ENCODE assay signal across 28 cellular contexts in the genomic region with DNA sequence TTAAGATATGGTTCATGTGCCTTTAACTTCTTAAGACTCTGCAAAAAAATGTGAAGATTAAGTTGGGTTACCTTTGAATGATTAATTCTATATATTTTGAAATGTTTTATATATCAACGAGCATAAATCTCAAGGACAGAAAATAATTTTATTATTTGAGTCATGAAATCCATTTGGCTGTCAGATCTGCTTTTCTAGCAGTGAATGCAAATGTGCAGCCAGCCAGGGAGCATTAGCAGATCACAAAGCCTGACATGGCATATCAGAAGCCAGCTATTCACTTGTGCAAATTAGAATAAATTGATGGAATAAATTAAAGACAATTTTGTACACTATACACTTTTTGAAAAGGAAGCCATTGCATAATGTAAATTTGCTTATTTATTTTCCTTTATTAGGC.
"Had no signal": no experiment of that assay in that cellular context is flagged by ENCODE, and none has a peak within 500 bp of the region (broad histone marks: within the 10 kb centered on the region; RNA-seq: fewer than 3 reads in every experiment).

No MANE protein-coding gene starts in this region.

- H3K36me3 ChIP-seq: stomach, suprapubic skin, thoracic aorta, thyroid gland, tibial artery, tibial nerve, transverse colon, upper lobe of left lung, upper lobe of right lung, uterus, vagina had no signal

- DNase-seq: stimulated activated CD4-positive, alpha-beta T cell treated with anti-CD3 and anti-CD28 coated beads, Interleukin-2, amount 100 ng/mL, for 48 hours; stimulated activated CD4-positive, alpha-beta T cell treated with anti-CD3 and anti-CD28 coated beads, Interleukin-4, amount 100 ng/mL, for 1 hour; stimulated activated CD4-positive, alpha-beta T cell treated with anti-CD3 and anti-CD28 coated beads, Interleukin-4, amount 100 ng/mL, for 24 hours; stimulated activated CD4-positive, alpha-beta T cell treated with anti-CD3 and anti-CD28 coated beads, Interleukin-4, amount 100 ng/mL, for 4 hours; stimulated activated CD8-positive, alpha-beta memory T cell treated with anti-CD3 and anti-CD28 coated beads, Interleukin-4, amount 100 ng/mL, for 48 hours; stimulated activated naive B cell treated with anti-CD40 and anti-IgM and Interleukin-4, amounts not matched to agents 10 μg/mL and 1 μg/mL and 100 μg/mL, for 72 hours; stimulated activated naive CD4-positive, alpha-beta T cell; stimulated activated naive CD4-positive, alpha-beta T cell treated with Interleukin-2 at 50 U/mL for 16 hours; stimulated activated naive CD8-positive, alpha-beta T cell treated with anti-CD3 and anti-CD28 coated beads, Interleukin-15, amount 100 ng/mL, for 72 hours; stimulated activated naive CD8-positive, alpha-beta T cell treated with anti-CD3 and anti-CD28 coated beads, Interleukin-15, Interleukin-2, amounts not matched to agents 100 U/mL and 50 U/mL, for 24 hours; stomach; substantia nigra; testis; thyroid gland; tibial artery; transverse colon; trophoblast cell; upper lobe of left lung; upper lobe of right lung; uterus had no signal

- H3K27me3 ChIP-seq: stomach, suprapubic skin, testis, thyroid gland, tibial artery, tibial nerve, transverse colon, upper lobe of left lung, upper lobe of right lung, uterus, vagina had no signal

- H3K4me3 Mint-ChIP-seq: stimulated activated effector memory CD8-positive, alpha-beta T cell treated with anti-CD3 and anti-CD28 coated beads, Interleukin-12 subunit alpha, Interleukin-12 subunit beta, amount 100 ng/mL, for 72 hours; stimulated activated memory B cell treated with anti-CD40 and anti-IgM and Interleukin-4, amounts not matched to agents 10 μg/mL and 1 μg/mL and 100 μg/mL, for 72 hours; stimulated activated naive B cell treated with anti-CD40 and anti-IgM and Interleukin-4, amounts not matched to agents 10 μg/mL and 1 μg/mL and 100 μg/mL, for 72 hours; stimulated activated naive CD8-positive, alpha-beta T cell treated with anti-CD3 and anti-CD28 coated beads, Interleukin-15, amount 100 ng/mL, for 72 hours; stimulated activated naive CD8-positive, alpha-beta T cell treated with anti-CD3 and anti-CD28 coated beads, Interleukin-15, Interleukin-2, amounts not matched to agents 100 ng/mL and 50 ng/mL, for 24 hours; type B pancreatic cell had no signal

- H3K4me3 ChIP-seq: stomach, suprapubic skin, testis, thoracic aorta, thyroid gland, tibial artery, tibial nerve, transverse colon, upper lobe of left lung, upper lobe of right lung, uterus, vagina had no signal

- H3K4me1 Mint-ChIP-seq: stimulated activated effector memory CD8-positive, alpha-beta T cell treated with anti-CD3 and anti-CD28 coated beads, Interleukin-12 subunit alpha, Interleukin-12 subunit beta, amount 100 ng/mL, for 72 hours; stimulated activated memory B cell treated with anti-CD40 and anti-IgM and Interleukin-4, amounts not matched to agents 10 μg/mL and 1 μg/mL and 100 μg/mL, for 72 hours; stimulated activated naive B cell treated with anti-CD40 and anti-IgM and Interleukin-4, amounts not matched to agents 10 μg/mL and 1 μg/mL and 100 μg/mL, for 72 hours; stimulated activated naive CD8-positive, alpha-beta T cell treated with anti-CD3 and anti-CD28 coated beads, Interleukin-15, amount 100 ng/mL, for 72 hours had no signal

- H3K36me3 Mint-ChIP-seq: stimulated activated effector memory CD8-positive, alpha-beta T cell treated with anti-CD3 and anti-CD28 coated beads, Interleukin-12 subunit alpha, Interleukin-12 subunit beta, amount 100 ng/mL, for 72 hours; stimulated activated memory B cell treated with anti-CD40 and anti-IgM and Interleukin-4, amounts not matched to agents 10 μg/mL and 1 μg/mL and 100 μg/mL, for 72 hours; stimulated activated naive B cell treated with anti-CD40 and anti-IgM and Interleukin-4, amounts not matched to agents 10 μg/mL and 1 μg/mL and 100 μg/mL, for 72 hours; type B pancreatic cell had no signal

- ATAC-seq: stimulated activated effector memory CD8-positive, alpha-beta T cell treated with anti-CD3 and anti-CD28 coated beads, Interleukin-12 subunit alpha, Interleukin-12 subunit beta, amount 100 ng/mL, for 72 hours; stimulated activated memory B cell treated with anti-CD40 and anti-IgM and Interleukin-4, amounts not matched to agents 10 μg/mL and 1 μg/mL and 100 μg/mL, for 72 hours; stimulated activated naive B cell treated with anti-CD40 and anti-IgM and Interleukin-4, amounts not matched to agents 10 μg/mL and 1 μg/mL and 100 μg/mL, for 72 hours; stimulated activated naive CD8-positive, alpha-beta T cell treated with anti-CD3 and anti-CD28 coated beads, Interleukin-15, amount 100 ng/mL, for 72 hours; stimulated activated naive CD8-positive, alpha-beta T cell treated with anti-CD3 and anti-CD28 coated beads, Interleukin-15, Interleukin-2, amounts not matched to agents 100 U/mL and 50 U/mL, for 24 hours; upper lobe of right lung had no signal

- H3K27me3 Mint-ChIP-seq: stimulated activated memory B cell treated with anti-CD40 and anti-IgM and Interleukin-4, amounts not matched to agents 10 μg/mL and 1 μg/mL and 100 μg/mL, for 72 hours; stimulated activated naive B cell treated with anti-CD40 and anti-IgM and Interleukin-4, amounts not matched to agents 10 μg/mL and 1 μg/mL and 100 μg/mL, for 72 hours; stimulated activated naive CD8-positive, alpha-beta T cell treated with anti-CD3 and anti-CD28 coated beads, Interleukin-15, amount 100 ng/mL, for 72 hours; stimulated activated naive CD8-positive, alpha-beta T cell treated with anti-CD3 and anti-CD28 coated beads, Interleukin-15, Interleukin-2, amounts not matched to agents 100 ng/mL and 50 ng/mL, for 24 hours; type B pancreatic cell had no signal

- H3K9me3 Mint-ChIP-seq: stimulated activated naive B cell treated with anti-CD40 and anti-IgM and Interleukin-4, amounts not matched to agents 10 μg/mL and 1 μg/mL and 100 μg/mL, for 72 hours; stimulated activated naive CD8-positive, alpha-beta T cell treated with anti-CD3 and anti-CD28 coated beads, Interleukin-15, amount 100 ng/mL, for 72 hours; type B pancreatic cell had no signal

- H3K4me1 ChIP-seq: stomach, suprapubic skin, testis, thyroid gland, tibial artery, tibial nerve, transverse colon, upper lobe of left lung, upper lobe of right lung, uterus, vagina had no signal

- H3K9me3 ChIP-seq: stomach, suprapubic skin, testis, thoracic aorta, thyroid gland, tibial artery, tibial nerve, transverse colon, upper lobe of left lung, upper lobe of right lung, uterus, vagina had no signal

- H3K27ac Mint-ChIP-seq: stimulated activated effector memory CD8-positive, alpha-beta T cell treated with anti-CD3 and anti-CD28 coated beads, Interleukin-12 subunit alpha, Interleukin-12 subunit beta, amount 100 ng/mL, for 72 hours; stimulated activated memory B cell treated with anti-CD40 and anti-IgM and Interleukin-4, amounts not matched to agents 10 μg/mL and 1 μg/mL and 100 μg/mL, for 72 hours; stimulated activated naive B cell treated with anti-CD40 and anti-IgM and Interleukin-4, amounts not matched to agents 10 μg/mL and 1 μg/mL and 100 μg/mL, for 72 hours; stimulated activated naive CD8-positive, alpha-beta T cell treated with anti-CD3 and anti-CD28 coated beads, Interleukin-15, amount 100 ng/mL, for 72 hours; stimulated activated naive CD8-positive, alpha-beta T cell treated with anti-CD3 and anti-CD28 coated beads, Interleukin-15, Interleukin-2, amounts not matched to agents 100 ng/mL and 50 ng/mL, for 24 hours; type B pancreatic cell had no signal

- H3K27ac ChIP-seq: stomach, suprapubic skin, testis, thoracic aorta, thyroid gland, tibial artery, tibial nerve, transverse colon, upper lobe of left lung, upper lobe of right lung, uterus, vagina had no signal
